Comparison of ENCODE assay signal across 8 cellular contexts in genomic region chr10:27153325-27153724, GRCh38. TPM values are rescaled to one million over a fixed set of nuclear protein-coding genes. Genes with fewer than 3 reads are reported as not detected.
DNase-seq lines count a peak whose midpoint lies in the region; ATAC-seq and TF ChIP-seq lines count a peak whose summit lies in the region.

No MANE protein-coding gene starts in this region.

- WGBS in endodermal cell (ENCODE audit: insufficient coverage in 1 of 2, insufficient read length in 1 of 2), 2 experiments = 0 to 1% methylated on average over 5 to 6 of the region's 6 CpGs

- H3K4me3 ChIP-seq in NT2/D1 (ENCODE audit: insufficient read length, low read depth) (peak overlapping the region; percentile 86), endodermal cell (ENCODE audit: low read length) (peak overlapping the region; percentile 98), neural progenitor cell (peak overlapping the region; percentile 80)

- H3K27me3 Mint-ChIP-seq in endodermal cell (ENCODE audit: insufficient read depth) = no peaks in the 10 kb centered on the region
- H3K27me3 Mint-ChIP-seq in neural progenitor cell (ENCODE audit: insufficient read depth, low read depth) = peaks cover 13% of the 10 kb centered on the region

- TF ChIP-seq CTCF in C4-2B (conservative IDR thresholded peaks at IDR 0.05) (no peak), endodermal cell (conservative IDR thresholded peaks at IDR 0.05) (no peak), neural progenitor cell (IDR thresholded peaks at IDR 0.05) (no peak)

- H2AFZ ChIP-seq in neural progenitor cell (replicated peaks) = no peak overlapping the region

- H3K9me3 Mint-ChIP-seq in endodermal cell (no peaks in the 10 kb centered on the region), neural progenitor cell (no peaks in the 10 kb centered on the region)

- peaks cover 19% of the 10 kb centered on the region for H3K4me1 Mint-ChIP-seq in endodermal cell
- H3K4me1 Mint-ChIP-seq in neural progenitor cell = peaks cover 30% of the 10 kb centered on the region

- peaks cover 91% of the 10 kb centered on the region for H3K79me2 ChIP-seq in neural progenitor cell (ENCODE audit: low read depth)

- intact Hi-C loops in posterior vena cava (cut with DNase I) = no loop called here

- H3K27ac Mint-ChIP-seq in endodermal cell (peak overlapping the region; percentile 100), neural progenitor cell (peak overlapping the region; percentile 100)

- H3F3A ChIP-seq in neural progenitor cell (ENCODE audit: low read depth) = peaks cover 21% of the 10 kb centered on the region

- H3K4me2 ChIP-seq in neural progenitor cell = peak overlapping the region; percentile 91

- peaks cover 33% of the 10 kb centered on the region for H4K20me1 ChIP-seq in neural progenitor cell (ENCODE audit: low read depth)

- H3K4me1 ChIP-seq in NT2/D1 (ENCODE audit: insufficient read depth, insufficient read length) = no peaks in the 10 kb centered on the region
- H3K4me1 ChIP-seq in endodermal cell (ENCODE audit: control insufficient read depth, insufficient read depth, low read length) = no peaks in the 10 kb centered on the region
- H3K4me1 ChIP-seq in neural progenitor cell = peaks cover 22% of the 10 kb centered on the region

- H3K9me3 ChIP-seq in NT2/D1 (ENCODE audit: insufficient read depth, low read length) = no peaks in the 10 kb centered on the region
- no peaks in the 10 kb centered on the region for H3K9me3 ChIP-seq in endodermal cell (ENCODE audit: control insufficient read depth, low read length)
- H3K9me3 ChIP-seq in neural progenitor cell (ENCODE audit: low read depth) = no peaks in the 10 kb centered on the region

- H3K27ac ChIP-seq in C4-2B = peak overlapping the region; percentile 97
- H3K27ac ChIP-seq in endodermal cell (ENCODE audit: low read depth, low read length) = no peak overlapping the region
- H3K27ac ChIP-seq in neural progenitor cell = no peak overlapping the region

- H3K27me3 ChIP-seq in NT2/D1 (ENCODE audit: insufficient read depth, insufficient read length) (no peaks in the 10 kb centered on the region), endodermal cell (ENCODE audit: control insufficient read depth, insufficient read depth, low read length, poor library complexity, severe bottlenecking) (no peaks in the 10 kb centered on the region), neural progenitor cell (no peaks in the 10 kb centered on the region)

- DNase-seq in NT2/D1 (ENCODE audit: low read depth, low spot score) (no peak), endodermal cell (no peak), neural progenitor cell (ENCODE audit: low spot score) (no peak), posterior vena cava (ENCODE audit: low spot score) (no peak)

- H3K36me3 ChIP-seq in NT2/D1 (ENCODE audit: insufficient read depth, insufficient read length, low read length) (peaks cover 35% of the 10 kb centered on the region), endodermal cell (ENCODE audit: control insufficient read depth, insufficient read depth, low read length) (peaks cover 25% of the 10 kb centered on the region), neural progenitor cell (peaks cover under 1% of the 10 kb centered on the region)

- H3K9ac ChIP-seq in NT2/D1 (ENCODE audit: insufficient read length, low read depth) (peak overlapping the region; percentile 94), endodermal cell (ENCODE audit: extremely low read depth, low read length, poor library complexity, severe bottlenecking) (peak overlapping the region; percentile 97), neural progenitor cell (peak overlapping the region; percentile 83)

- H3K4me3 Mint-ChIP-seq in endodermal cell (peak overlapping the region; percentile 100), neural progenitor cell (peak overlapping the region; percentile 100)

- H3K36me3 Mint-ChIP-seq in endodermal cell (ENCODE audit: low read depth) (peaks cover 33% of the 10 kb centered on the region), neural progenitor cell (peaks cover 15% of the 10 kb centered on the region)

- ATAC-seq in HG03196 (IDR thresholded peaks at IDR 0.05; ENCODE audit: unreplicated experiment) (no peak), GM18861 (IDR thresholded peaks at IDR 0.05; ENCODE audit: unreplicated experiment) (no peak), GM21786 (IDR thresholded peaks at IDR 0.05; ENCODE audit: unreplicated experiment) (no peak)

RNA-seq across cellular contexts. Expression of gene YME1L1, which starts 0.9 kb away (rescaled TPM):
- total RNA-seq in endodermal cell (100 to 1,000 TPM; 109 to 110 TPM), neural progenitor cell (ENCODE audit: low replicate concordance) (93.8 and 127 TPM in 2 replicates), posterior vena cava (10 to 100 TPM; 81.9 to 85.2 TPM)
- 109 TPM for polyA plus RNA-seq in endodermal cell (2013, experiment 1 of 2)
- 105 TPM for polyA plus RNA-seq in endodermal cell (2013, experiment 2 of 2)

RNA-seq across cellular contexts. Expression of gene MASTL, which starts 1.8 kb away (rescaled TPM):
- total RNA-seq in endodermal cell (10 to 100 TPM; 30.3 to 50.2 TPM), neural progenitor cell (ENCODE audit: low replicate concordance) (56.1 and 84.3 TPM in 2 replicates), posterior vena cava (1 to 10 TPM; 7.0 to 9.6 TPM)
- 35.4 TPM for polyA plus RNA-seq in endodermal cell (2013, experiment 1 of 2)
- polyA plus RNA-seq in endodermal cell (2013, experiment 2 of 2) = 35.0 TPM

RNA-seq across cellular contexts. Expression of gene ANKRD26, which starts 53.0 kb away (rescaled TPM):
- total RNA-seq in endodermal cell = 10 to 100 TPM; 15.8 to 18.9 TPM
- 10.7 TPM for polyA plus RNA-seq in endodermal cell (2013, experiment 1 of 2)
- polyA plus RNA-seq in endodermal cell (2013, experiment 2 of 2) = 12.9 TPM
- total RNA-seq in neural progenitor cell (ENCODE audit: low replicate concordance) = 16.8 and 22.7 TPM in 2 replicates
- 1 to 10 TPM; 5.7 to 6.8 TPM for total RNA-seq in posterior vena cava
